ENCODE assay signal across 28 cellular contexts in the genomic region with DNA sequence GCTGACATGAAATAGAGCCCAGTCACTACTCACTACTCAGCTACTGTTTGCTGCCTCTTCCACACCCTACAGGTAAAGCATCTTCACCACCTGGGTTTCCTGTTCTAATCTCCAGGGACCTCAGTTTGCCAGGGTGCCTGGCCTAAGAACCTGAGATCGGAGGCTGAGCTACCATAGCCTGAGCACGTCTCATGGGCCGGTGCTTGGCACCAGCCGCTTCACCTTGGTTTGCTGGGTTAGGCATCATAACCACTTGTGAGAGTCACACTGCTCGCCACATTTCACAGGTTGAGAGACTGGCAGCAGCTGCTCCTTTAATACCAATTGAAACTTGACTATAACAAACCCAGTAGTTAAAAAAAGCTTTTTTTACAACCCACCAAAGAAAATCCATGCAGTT.
DNase-seq lines count a peak whose midpoint lies in the region; ATAC-seq and TF ChIP-seq lines count a peak whose summit lies in the region.
"Had no signal": no experiment of that assay in that cellular context is flagged by ENCODE, and none has a peak within 500 bp of the region (broad histone marks: within the 10 kb centered on the region; RNA-seq: fewer than 3 reads in every experiment).

No MANE protein-coding gene starts in this region.

- H3K9ac ChIP-seq in endodermal cell (ENCODE audit: extremely low read depth, low read length, poor library complexity, severe bottlenecking): no peak overlapping the region
- H3K9ac ChIP-seq: SK-N-SH had no signal

- peak; percentile 59 for ATAC-seq in HG03175 (IDR thresholded peaks at IDR 0.05; ENCODE audit: unreplicated experiment)

- DNase-seq in NK-92 treated with Interleukin-12 subunit alpha and Interleukin-12 subunit beta, amount 100 ng/mL, for 24 hours (lab: John Stamatoyannopoulos, UW): peak; percentile 11
- DNase-seq in NK-92 (lab: John Stamatoyannopoulos, UW; ENCODE audit: unreplicated experiment) (no peak), endodermal cell (peak; percentile 10), SK-N-DZ (ENCODE audit: low spot score) (no peak), NCI-H1436 treated with DMSO at 0.1 percent for 48 hours (lab: John Stamatoyannopoulos, UW) (no peak), NCI-H1694 (lab: John Stamatoyannopoulos, UW) (no peak)
- DNase-seq: BE2C; CD8-positive, alpha-beta memory T cell; DMS 273 treated with DMSO at 0.1 percent for 48 hours; DMS79 treated with DMSO at 0.1 percent for 48 hours; GF-D8; GOT3; HFFc6; IMR-90; KG1; MG63; NCI-H1105 treated with DMSO at 0.1 percent for 48 hours; NCI-H1694 treated with DMSO at 0.1 percent for 48 hours; NCI-H2081; NCI-H226; NCI-H510A; NCI-H69; SIG-M5; SK-N-SH had no signal

- H3K36me3 Mint-ChIP-seq in endodermal cell (ENCODE audit: low read depth): no peaks in the 10 kb centered on the region
- H3K36me3 Mint-ChIP-seq: CD14-positive monocyte; CD8-positive, alpha-beta memory T cell had no signal

- H3K9me3 ChIP-seq in endodermal cell (ENCODE audit: control insufficient read depth, low read length): no peaks in the 10 kb centered on the region
- H3K9me3 ChIP-seq: BE2C, HAP-1, MG63, SK-N-SH had no signal

- no peaks in the 10 kb centered on the region for H3K4me1 Mint-ChIP-seq in endodermal cell
- H3K4me1 Mint-ChIP-seq: CD14-positive monocyte had no signal

- no peaks in the 10 kb centered on the region for H3K4me1 ChIP-seq in endodermal cell (ENCODE audit: control insufficient read depth, insufficient read depth, low read length)
- H3K4me1 ChIP-seq: BE2C, HAP-1 had no signal

- peaks cover 4% of the 10 kb centered on the region for H3K27me3 ChIP-seq in endodermal cell (ENCODE audit: control insufficient read depth, insufficient read depth, low read length, poor library complexity, severe bottlenecking)
- H3K27me3 ChIP-seq: MG63 had no signal

- TF ChIP-seq CTCF in endodermal cell (conservative IDR thresholded peaks at IDR 0.05): no peak

- H3K9me3 Mint-ChIP-seq in endodermal cell: no peaks in the 10 kb centered on the region

- H3K27ac ChIP-seq in endodermal cell (ENCODE audit: low read depth, low read length): no peak overlapping the region
- H3K27ac ChIP-seq: 22Rv1 had no signal

- H3K36me3 ChIP-seq in endodermal cell (ENCODE audit: control insufficient read depth, insufficient read depth, low read length): no peaks in the 10 kb centered on the region
- H3K36me3 ChIP-seq: BE2C, HAP-1, MG63 had no signal

- 90% methylated on average over 4 to 5 of the region's 5 CpGs for WGBS in endodermal cell (ENCODE audit: insufficient coverage in 1 of 2, insufficient read length in 1 of 2), 2 experiments

- H3K4me3 Mint-ChIP-seq in endodermal cell: no peak overlapping the region
- H3K4me3 Mint-ChIP-seq: CD14-positive monocyte; CD8-positive, alpha-beta memory T cell; HFFc6 had no signal

- H3K4me3 ChIP-seq in endodermal cell (ENCODE audit: low read length): no peak overlapping the region
- H3K4me3 ChIP-seq: HAP-1, MG63 had no signal

- H3K27me3 Mint-ChIP-seq in endodermal cell (ENCODE audit: insufficient read depth): peaks cover 23% of the 10 kb centered on the region

- H3K27ac Mint-ChIP-seq in endodermal cell: no peak overlapping the region
- H3K27ac Mint-ChIP-seq: CD14-positive monocyte; CD8-positive, alpha-beta memory T cell; HFFc6 had no signal

Comparison
In these comparisons a context has a peak if more than half of its experiments do, and no peak if none do; other contexts are left out.
1. DNase-seq: peak in NK-92 treated with Interleukin-12 subunit alpha and Interleukin-12 subunit beta, amount 100 ng/mL, for 24 hours (single experiment) and endodermal cell (single experiment); none in NK-92 (single experiment), SK-N-DZ (single experiment), NCI-H1436 treated with DMSO at 0.1 percent for 48 hours (single experiment) and NCI-H1694 (single experiment).